ENCODE assay signal across 1 cellular context in genomic region chr9:127919253-127919815, GRCh38.
TF ChIP-seq lines count a peak whose summit lies in the region.

No MANE protein-coding gene starts in this region.

TF ChIP-seq in GM23338, 12 proteins besides CTCF, POLR2A, EP300 and RAD21 (continued from another document):
- no peak for TF ChIP-seq REST (IDR thresholded peaks at IDR 0.05; ENCODE audit: unreplicated experiment)
- no peak for TF ChIP-seq ETS1 (IDR thresholded peaks at IDR 0.05)
TF ChIP-seq in GM23338: peak in this region for 0.
